12 cellular contexts compared by ENCODE assay signal in the genomic region with DNA sequence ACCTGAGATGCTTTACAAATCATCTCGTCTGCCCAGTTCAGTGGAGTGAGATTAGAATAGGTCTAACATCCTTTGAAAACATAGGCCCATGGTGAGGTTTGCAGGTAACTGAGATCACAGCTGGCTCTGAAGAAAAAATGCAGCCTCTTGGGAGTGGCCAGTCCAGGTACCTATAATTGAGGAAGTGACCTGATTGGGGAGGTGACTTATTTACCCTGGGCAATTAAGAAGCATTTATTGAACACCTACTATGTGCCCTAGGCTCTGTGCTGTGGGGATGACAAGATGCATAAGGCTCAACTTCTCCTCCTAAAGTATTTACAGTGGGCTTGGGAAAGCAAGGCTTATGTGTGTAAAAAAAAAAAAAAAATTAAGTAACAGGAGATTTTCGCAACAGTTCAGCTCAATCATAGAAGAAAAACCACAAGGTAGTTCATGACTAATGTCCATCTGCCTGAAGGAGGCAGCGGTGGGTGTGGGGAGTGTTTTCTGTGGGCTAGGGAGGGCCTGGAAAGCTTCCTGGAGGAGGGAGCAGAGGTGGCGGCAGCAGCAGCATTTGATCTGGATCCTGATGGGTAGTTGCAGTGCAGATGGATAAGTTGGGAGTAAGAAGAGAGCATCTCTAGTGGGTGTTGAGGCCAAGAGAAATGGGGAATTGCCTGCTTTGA. TPM values are rescaled to one million over a fixed set of nuclear protein-coding genes. Genes with fewer than 3 reads are reported as not detected.
A peak's percentile ranks its signal among the peaks of the same experiment; 100 is the strongest.
DNase-seq lines count a peak whose midpoint lies in the region; ATAC-seq and TF ChIP-seq lines count a peak whose summit lies in the region.
"Had no signal": no experiment of that assay in that cellular context is flagged by ENCODE, and none has a peak within 500 bp of the region (broad histone marks: within the 10 kb centered on the region; RNA-seq: fewer than 3 reads in every experiment).

No MANE protein-coding gene starts in this region.

- no peak for TF ChIP-seq CTCF in tibial artery (IDR thresholded peaks at IDR 0.05)

- no peaks in the 10 kb centered on the region for H3K27me3 ChIP-seq in tibial artery

- H3K27ac ChIP-seq in tibial artery, result peak overlapping the region; percentile 94 to 99

- H3K4me1 Mint-ChIP-seq in activated naive CD4-positive, alpha-beta T cell treated with anti-CD3 and anti-CD28 coated beads, Interleukin-2, amount 10 ng/mL, durations not matched to agents 7 days and 5 days, result peaks cover 56% of the 10 kb centered on the region

- intact Hi-C loops in tibial artery (cut with DNase I; ENCODE audit: low total_unique reads), result no loop called here

- H3K27me3 Mint-ChIP-seq in activated naive CD4-positive, alpha-beta T cell treated with anti-CD3 and anti-CD28 coated beads, Interleukin-2, amount 10 ng/mL, durations not matched to agents 7 days and 5 days, result peaks cover 7% of the 10 kb centered on the region

- peaks cover 0 to 11% of the 10 kb centered on the region in 2 donors for H3K36me3 Mint-ChIP-seq in activated naive CD4-positive, alpha-beta T cell treated with anti-CD3 and anti-CD28 coated beads, Interleukin-2, amount 50 U/mL, for 72 hours
- H3K36me3 Mint-ChIP-seq in activated naive CD4-positive, alpha-beta T cell treated with anti-CD3 and anti-CD28 coated beads, Interleukin-2, amount 10 ng/mL, durations not matched to agents 7 days and 5 days, result peaks cover 3% of the 10 kb centered on the region
- H3K36me3 Mint-ChIP-seq: CD8-positive, alpha-beta T cell had no signal

- H3K4me1 ChIP-seq in tibial artery, result peaks cover 0 to 97% (median 64%) of the 10 kb centered on the region in 4 donors

- no peak overlapping the region for H3K4me3 ChIP-seq in tibial artery

- peak overlapping the region; percentile 8 for H3K27ac Mint-ChIP-seq in activated naive CD4-positive, alpha-beta T cell treated with anti-CD3 and anti-CD28 coated beads, Interleukin-2, amount 50 U/mL, for 72 hours
- no peak overlapping the region for H3K27ac Mint-ChIP-seq in activated naive CD4-positive, alpha-beta T cell treated with anti-CD3 and anti-CD28 coated beads, Interleukin-2, amount 10 ng/mL, durations not matched to agents 7 days and 5 days
- H3K27ac Mint-ChIP-seq: CD8-positive, alpha-beta T cell had no signal

- no peak overlapping the region for H3K4me3 Mint-ChIP-seq in activated naive CD4-positive, alpha-beta T cell treated with anti-CD3 and anti-CD28 coated beads, Interleukin-2, amount 10 ng/mL, durations not matched to agents 7 days and 5 days
- H3K4me3 Mint-ChIP-seq: CD8-positive, alpha-beta T cell had no signal

- no peaks in the 10 kb centered on the region for H3K36me3 ChIP-seq in tibial artery

- H3K9me3 ChIP-seq in tibial artery, result no peaks in the 10 kb centered on the region

- peak in 1 of 2 donors; percentile 14 for ATAC-seq in activated naive CD4-positive, alpha-beta T cell treated with anti-CD3 and anti-CD28 coated beads, Interleukin-2, amount 50 U/mL, for 72 hours
- no peak for ATAC-seq in GM18498 (IDR thresholded peaks at IDR 0.05; ENCODE audit: unreplicated experiment)
- ATAC-seq: CD8-positive, alpha-beta T cell; Panc1 had no signal

- DNase-seq in activated naive CD4-positive, alpha-beta T cell treated with anti-CD3 and anti-CD28 coated beads, Interleukin-2, amount 50 U/mL, for 72 hours (ENCODE audit: low spot score in 2 of 2), result no peak
- DNase-seq in activated naive CD4-positive, alpha-beta T cell treated with anti-CD3 and anti-CD28 coated beads, Interleukin-2, amount 10 ng/mL, durations not matched to agents 7 days and 5 days, result no peak
- peak; percentile 87 for DNase-seq in SW480 (ENCODE audit: low spot score)
- DNase-seq in fibroblast of the conjunctiva (ENCODE audit: low read depth), result peak; percentile 55
- DNase-seq in tibial artery, result no peak
- no peak for DNase-seq in NCI-H128 (lab: John Stamatoyannopoulos, UW; ENCODE audit: unreplicated experiment)
- DNase-seq in NCI-H2227 (lab: John Stamatoyannopoulos, UW; ENCODE audit: unreplicated experiment), result no peak
- DNase-seq: activated T-cell treated with anti-CD3 and anti-CD28 coated beads, Interleukin-2, amount 50 U/mL, for 48 hours; CD8-positive, alpha-beta T cell; hippocampal formation had no signal

- H3K9me3 Mint-ChIP-seq in activated naive CD4-positive, alpha-beta T cell treated with anti-CD3 and anti-CD28 coated beads, Interleukin-2, amount 50 U/mL, for 72 hours, result no peaks in the 10 kb centered on the region
- no peaks in the 10 kb centered on the region for H3K9me3 Mint-ChIP-seq in activated naive CD4-positive, alpha-beta T cell treated with anti-CD3 and anti-CD28 coated beads, Interleukin-2, amount 10 ng/mL, durations not matched to agents 7 days and 5 days
- H3K9me3 Mint-ChIP-seq: CD8-positive, alpha-beta T cell had no signal

- CTCF ChIA-PET in activated naive CD4-positive, alpha-beta T cell treated with anti-CD3 and anti-CD28 coated beads, Interleukin-2, amount 10 ng/mL, durations not matched to agents 7 days and 5 days (lab: Charles Lee), result interaction anchor here (1.0 to 6.6 kb wide), 3 partner anchors 9 to 109 kb away, joined by 3 to 48 read pairs (median 5); no protein-coding TSS in a partner anchor

RNA-seq across cellular contexts. Expression of a gene that starts 16.1 kb away (rescaled TPM):
- 100 to 1,000 TPM in 1 of 2 donors, 10 to 100 TPM in 1; 60.8 to 124 TPM for total RNA-seq in activated naive CD4-positive, alpha-beta T cell treated with anti-CD3 and anti-CD28 coated beads, Interleukin-2, amount 50 U/mL, for 72 hours

Comparison
In these comparisons a context has a peak if more than half of its experiments do, and no peak if none do; other contexts are left out.
1. DNase-seq: peak in SW480 (single experiment) and fibroblast of the conjunctiva (single experiment); none in activated naive CD4-positive, alpha-beta T cell treated with anti-CD3 and anti-CD28 coated beads, Interleukin-2, amount 50 U/mL, for 72 hours (0 of 2), activated naive CD4-positive, alpha-beta T cell treated with anti-CD3 and anti-CD28 coated beads, Interleukin-2, amount 10 ng/mL, durations not matched to agents 7 days and 5 days (single experiment), tibial artery (0 of 2), NCI-H128 (single experiment) and NCI-H2227 (single experiment).